17 cellular contexts compared by ENCODE assay signal in the genomic region with DNA sequence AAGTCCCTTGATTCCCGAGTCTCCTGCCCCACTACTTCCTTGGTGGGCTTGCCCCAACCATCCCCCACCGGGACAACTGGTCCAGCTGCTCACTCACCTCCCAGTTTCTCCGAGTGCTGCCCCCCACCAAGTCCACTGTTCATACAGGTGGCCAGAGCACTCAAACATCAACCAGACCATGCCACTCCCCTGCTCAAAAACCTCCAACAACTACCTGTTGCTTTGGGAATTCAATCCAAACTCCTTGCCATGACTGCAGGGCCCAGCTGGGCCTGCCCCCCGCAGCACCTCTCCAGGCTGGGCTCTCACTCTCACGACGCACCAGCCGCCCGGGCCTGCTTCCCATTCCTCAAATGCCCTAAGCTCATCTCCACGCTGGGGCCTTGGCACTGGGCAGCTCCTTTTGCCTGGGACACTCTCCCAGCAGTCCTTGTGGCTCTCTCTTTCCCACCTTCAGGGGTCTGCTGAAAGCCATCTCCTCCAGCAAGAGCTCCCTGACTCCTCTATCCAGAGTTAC.
DNase-seq lines count a peak whose midpoint lies in the region; ATAC-seq and TF ChIP-seq lines count a peak whose summit lies in the region.
"Had no signal": no experiment of that assay in that cellular context is flagged by ENCODE, and none has a peak within 500 bp of the region (broad histone marks: within the 10 kb centered on the region; RNA-seq: fewer than 3 reads in every experiment).

No MANE protein-coding gene starts in this region.

- H3K27ac ChIP-seq in Panc1 (ENCODE audit: low read length) (peak overlapping the region; percentile 87; the same call in 1 of the 2 replicates), mesenchymal stem cell (ENCODE audit: low read length, poor library complexity, severe bottlenecking) (no peak overlapping the region), esophagus muscularis mucosa (replicated peaks in 1 of 4) (no peak overlapping the region)
- H3K27ac ChIP-seq: gastrocnemius medialis, KMS-11 had no signal

- 89% methylated on average over 9 of the region's 9 CpGs for WGBS in mesenchymal stem cell
- 95% methylated on average over 9 of the region's 9 CpGs for WGBS in esophagus muscularis mucosa

- TF ChIP-seq EP300 in esophagus muscularis mucosa (IDR thresholded peaks at IDR 0.05) = no peak

- no TSS peak for BruUV-seq in Panc1 (replicated peaks; lab: Mats Ljungman, UMichigan)

- H2AFZ ChIP-seq in mesenchymal stem cell (ENCODE audit: low read depth, low read length) = no peak overlapping the region

- TF ChIP-seq CTCF in Panc1 (IDR thresholded peaks at IDR 0.05) = no peak
- no peak for TF ChIP-seq CTCF in esophagus muscularis mucosa (IDR thresholded peaks at IDR 0.05)

- in situ Hi-C loops in Panc1 (cut with HindIII; ENCODE audit: low pct_unique_long_range_greater_than_20kb, low sequenced_read_pairs) = no loop called here

- H3K4me3 Mint-ChIP-seq in activated naive CD4-positive, alpha-beta T cell treated with anti-CD3 and anti-CD28 coated beads, Interleukin-2, amount 10 ng/mL, durations not matched to agents 7 days and 5 days = no peak overlapping the region
- H3K4me3 Mint-ChIP-seq in stimulated activated effector memory CD8-positive, alpha-beta T cell treated with anti-CD3 and anti-CD28 coated beads, Interleukin-12 subunit alpha, Interleukin-12 subunit beta, amount 100 ng/mL, for 72 hours = no peak overlapping the region

- H3K27me3 ChIP-seq in Panc1 (ENCODE audit: control insufficient read depth, insufficient read depth, low read length) (no peaks in the 10 kb centered on the region), mesenchymal stem cell (ENCODE audit: control insufficient read depth in 1 of 2, insufficient read depth in 1 of 2, low read length in 2 of 2) (peaks cover 0 to 3% of the 10 kb centered on the region in 2 experiments), esophagus muscularis mucosa (no peaks in the 10 kb centered on the region)
- H3K27me3 ChIP-seq: gastrocnemius medialis had no signal

- intact Hi-C loops in Panc1 (cut with micrococcal nuclease; ENCODE audit: unreplicated experiment) = no loop called here
- intact Hi-C loops in esophagus muscularis mucosa (cut with DNase I) = no loop called here

- H2BK120ac ChIP-seq in mesenchymal stem cell (ENCODE audit: low read depth, low read length) = no peak overlapping the region

- H2BK5ac ChIP-seq in mesenchymal stem cell (ENCODE audit: low read depth, low read length, poor library complexity, severe bottlenecking) = no peak overlapping the region

- peak overlapping the region; percentile 79 for H4K8ac ChIP-seq in mesenchymal stem cell (ENCODE audit: low read length)

- H3K9ac ChIP-seq in mesenchymal stem cell (ENCODE audit: low read length) = no peak overlapping the region
- H3K9ac ChIP-seq: KMS-11 had no signal

- H2BK12ac ChIP-seq in mesenchymal stem cell (ENCODE audit: low read length in 2 of 2) = peak overlapping the region; percentile 44 to 70

- H3K18ac ChIP-seq in mesenchymal stem cell (ENCODE audit: low read depth in 1 of 2, low read length in 2 of 2) = peak overlapping the region; percentile 5 to 49

- ATAC-seq in Panc1 = no peak
- no peak for ATAC-seq in stimulated activated effector memory CD8-positive, alpha-beta T cell treated with anti-CD3 and anti-CD28 coated beads, Interleukin-12 subunit alpha, Interleukin-12 subunit beta, amount 100 ng/mL, for 72 hours
- ATAC-seq: gastrocnemius medialis had no signal

- no peak overlapping the region for H3K23ac ChIP-seq in mesenchymal stem cell (ENCODE audit: low read length in 2 of 2)

- H3K27ac Mint-ChIP-seq in activated naive CD4-positive, alpha-beta T cell treated with anti-CD3 and anti-CD28 coated beads, Interleukin-2, amount 10 ng/mL, durations not matched to agents 7 days and 5 days = peak overlapping the region; percentile 14
- peak overlapping the region; percentile 77 for H3K27ac Mint-ChIP-seq in stimulated activated effector memory CD8-positive, alpha-beta T cell treated with anti-CD3 and anti-CD28 coated beads, Interleukin-12 subunit alpha, Interleukin-12 subunit beta, amount 100 ng/mL, for 72 hours

- H3K4ac ChIP-seq in mesenchymal stem cell (ENCODE audit: low read depth in 1 of 2, low read length in 2 of 2) = peak overlapping the region; percentile 24 to 34

- H3K4me3 ChIP-seq in Panc1 (ENCODE audit: low read depth in 2 of 2, low read length in 2 of 2) (no peak overlapping the region), mesenchymal stem cell (ENCODE audit: insufficient read depth in 1 of 2, low read depth in 1 of 2, low read length in 2 of 2) (no peak overlapping the region), esophagus muscularis mucosa (no peak overlapping the region)
- H3K4me3 ChIP-seq: gastrocnemius medialis had no signal

- no peak for DNase-seq in activated naive CD4-positive, alpha-beta T cell treated with anti-CD3 and anti-CD28 coated beads, Interleukin-2, amount 10 ng/mL, durations not matched to agents 7 days and 5 days
- no peak for DNase-seq in activated naive CD4-positive, alpha-beta T cell (lab: John Stamatoyannopoulos, UW)
- no peak for DNase-seq in Panc1 (ENCODE audit: low read depth, low spot score)
- no peak for DNase-seq in mesenchymal stem cell
- DNase-seq in stimulated activated effector memory CD8-positive, alpha-beta T cell treated with anti-CD3 and anti-CD28 coated beads, Interleukin-12 subunit alpha, Interleukin-12 subunit beta, amount 100 ng/mL, for 72 hours (ENCODE audit: low spot score in 2 of 2) = no peak
- no peak for DNase-seq in SIG-M5 (lab: John Stamatoyannopoulos, UW)
- DNase-seq in cortex of kidney (lab: John Stamatoyannopoulos, UW) = no peak
- DNase-seq in esophagus muscularis mucosa (ENCODE audit: extremely low spot score) = no peak
- DNase-seq: ACHN; activated CD4-positive, CD25-positive, alpha-beta regulatory T cell; activated CD8-positive, alpha-beta memory T cell treated with anti-CD3 and anti-CD28 coated beads, Interleukin-2, amount 50 U/mL, for 48 hours; amygdala; COR-L47; gastrocnemius medialis; NCI-H1105; NCI-H2171 had no signal

- H3K36me3 Mint-ChIP-seq in activated naive CD4-positive, alpha-beta T cell treated with anti-CD3 and anti-CD28 coated beads, Interleukin-2, amount 10 ng/mL, durations not matched to agents 7 days and 5 days = peaks cover 64% of the 10 kb centered on the region
- peaks cover 98% of the 10 kb centered on the region for H3K36me3 Mint-ChIP-seq in stimulated activated effector memory CD8-positive, alpha-beta T cell treated with anti-CD3 and anti-CD28 coated beads, Interleukin-12 subunit alpha, Interleukin-12 subunit beta, amount 100 ng/mL, for 72 hours

- CTCF ChIA-PET in activated naive CD4-positive, alpha-beta T cell treated with anti-CD3 and anti-CD28 coated beads, Interleukin-2, amount 10 ng/mL, durations not matched to agents 7 days and 5 days (lab: Charles Lee) = interaction anchor here (1.5 kb wide), 1 partner anchor 59 kb away, joined by 3 read pairs; no protein-coding TSS in a partner anchor
- CTCF ChIA-PET in Panc1 (lab: Charles Lee) = interaction anchor here (0.7 kb wide), 1 partner anchor 67 kb away, joined by 4 read pairs; no protein-coding TSS in a partner anchor

- H2BK15ac ChIP-seq in mesenchymal stem cell (ENCODE audit: low read depth, poor library complexity, severe bottlenecking) = no peak overlapping the region

- POLR2A ChIA-PET in Panc1 (lab: Charles Lee) = interaction anchor here (0.6 kb wide), 1 partner anchor 393 kb away, joined by 6 read pairs; no protein-coding TSS in a partner anchor

- H3K4me2 ChIP-seq in mesenchymal stem cell (ENCODE audit: low read length, poor library complexity, severe bottlenecking) = no peak overlapping the region
- H3K4me2 ChIP-seq: KMS-11 had no signal

- no peak overlapping the region for H4K91ac ChIP-seq in mesenchymal stem cell (ENCODE audit: low read length)

- H2AK5ac ChIP-seq in mesenchymal stem cell (ENCODE audit: low read length, severe bottlenecking) = no peak overlapping the region

- H3K79me1 ChIP-seq in mesenchymal stem cell (replicated peaks; ENCODE audit: low read length, poor library complexity, severe bottlenecking) = no peaks in the 10 kb centered on the region

- no peaks in the 10 kb centered on the region for H3K27me3 Mint-ChIP-seq in activated naive CD4-positive, alpha-beta T cell treated with anti-CD3 and anti-CD28 coated beads, Interleukin-2, amount 10 ng/mL, durations not matched to agents 7 days and 5 days

- TF ChIP-seq POLR2A in esophagus muscularis mucosa (IDR thresholded peaks at IDR 0.05; ENCODE audit: low read depth) = no peak

- H3K36me3 ChIP-seq in Panc1 (ENCODE audit: control insufficient read depth, insufficient read depth, low read length) = no peaks in the 10 kb centered on the region
- no peaks in the 10 kb centered on the region for H3K36me3 ChIP-seq in mesenchymal stem cell (ENCODE audit: control insufficient read depth in 1 of 2, insufficient read depth in 2 of 2, low read depth in 1 of 2, low read length in 2 of 2)
- H3K36me3 ChIP-seq in esophagus muscularis mucosa = peaks cover 0 to 8% (median 2%) of the 10 kb centered on the region in 4 donors
- H3K36me3 ChIP-seq: gastrocnemius medialis had no signal

- no peaks in the 10 kb centered on the region for H3K9me3 ChIP-seq in Panc1 (ENCODE audit: control insufficient read depth, insufficient read depth, low read depth, low read length)
- no peaks in the 10 kb centered on the region for H3K9me3 ChIP-seq in mesenchymal stem cell (ENCODE audit: control insufficient read depth, low read length)
- H3K9me3 ChIP-seq in esophagus muscularis mucosa = no peaks in the 10 kb centered on the region
- H3K9me3 ChIP-seq: gastrocnemius medialis had no signal

- H3K9me3 Mint-ChIP-seq in activated naive CD4-positive, alpha-beta T cell treated with anti-CD3 and anti-CD28 coated beads, Interleukin-2, amount 10 ng/mL, durations not matched to agents 7 days and 5 days = no peaks in the 10 kb centered on the region
- H3K9me3 Mint-ChIP-seq in stimulated activated effector memory CD8-positive, alpha-beta T cell treated with anti-CD3 and anti-CD28 coated beads, Interleukin-12 subunit alpha, Interleukin-12 subunit beta, amount 100 ng/mL, for 72 hours = no peaks in the 10 kb centered on the region

- H3K14ac ChIP-seq in mesenchymal stem cell (ENCODE audit: low read length in 2 of 2) = no peak overlapping the region

- H3K4me1 ChIP-seq in Panc1 (ENCODE audit: control insufficient read depth, insufficient read depth, low read length) (peaks cover 36% of the 10 kb centered on the region), mesenchymal stem cell (ENCODE audit: control insufficient read depth, insufficient read depth, low read depth, low read length) (peaks cover 25% of the 10 kb centered on the region), esophagus muscularis mucosa (peaks cover 34 to 44% (median 43%) of the 10 kb centered on the region in 4 donors)

- H3K4me1 Mint-ChIP-seq in activated naive CD4-positive, alpha-beta T cell treated with anti-CD3 and anti-CD28 coated beads, Interleukin-2, amount 10 ng/mL, durations not matched to agents 7 days and 5 days = peaks cover 22% of the 10 kb centered on the region
- peaks cover 59% of the 10 kb centered on the region for H3K4me1 Mint-ChIP-seq in stimulated activated effector memory CD8-positive, alpha-beta T cell treated with anti-CD3 and anti-CD28 coated beads, Interleukin-12 subunit alpha, Interleukin-12 subunit beta, amount 100 ng/mL, for 72 hours
